In the genomic region with DNA sequence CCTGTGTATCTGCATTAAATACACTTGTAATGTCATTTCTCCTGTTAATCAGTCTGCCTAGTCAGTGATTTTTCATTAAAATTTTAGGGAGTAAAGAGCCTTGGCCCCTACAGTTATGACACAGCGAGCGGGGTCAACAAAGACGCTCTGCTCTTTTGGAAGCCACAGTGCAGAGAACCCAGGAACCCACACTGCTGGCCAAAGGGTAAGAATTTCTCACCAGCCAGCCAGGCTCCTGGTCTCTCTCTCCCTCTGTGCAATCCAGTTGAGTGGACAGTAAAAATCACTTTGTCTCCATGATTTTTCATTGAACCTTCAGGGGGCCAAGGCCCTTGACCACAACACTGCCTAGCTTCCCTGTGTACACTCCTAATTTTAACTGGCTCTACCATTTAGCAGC, we compare ENCODE assay signal across 17 cellular contexts. TPM values are rescaled to one million over a fixed set of nuclear protein-coding genes. Genes with fewer than 3 reads are reported as not detected.
DNase-seq lines count a peak whose midpoint lies in the region; ATAC-seq and TF ChIP-seq lines count a peak whose summit lies in the region.
"Had no signal": no experiment of that assay in that cellular context is flagged by ENCODE, and none has a peak within 500 bp of the region (broad histone marks: within the 10 kb centered on the region; RNA-seq: fewer than 3 reads in every experiment).

No MANE protein-coding gene starts in this region.

- no peak overlapping the region; the same call in 1 of the 2 replicates for H3K27ac ChIP-seq in GM23338 (ENCODE audit: low read depth)
- H3K27ac ChIP-seq: 22Rv1; A549; BLaER1 treated with 17β-estradiol and CSF1 and Interleukin-3, amounts not matched to agents 10 nM and 100 nM; C4-2B had no signal

- H3K4me1 Mint-ChIP-seq in GM23338 (peaks cover 33% of the 10 kb centered on the region), WTC11 (peaks cover 33% of the 10 kb centered on the region)
- H3K4me1 Mint-ChIP-seq: B cell had no signal

- H3K9me2 ChIP-seq in GM23338 (ENCODE audit: insufficient read depth) = no peaks in the 10 kb centered on the region

- H3K4me2 ChIP-seq in GM23338 = no peak overlapping the region
- H3K4me2 ChIP-seq: A549; BLaER1 treated with 17β-estradiol and CSF1 and Interleukin-3, amounts not matched to agents 10 nM and 100 nM had no signal

- DNase-seq in GM23338 (ENCODE audit: low spot score) (no peak), WTC11 (ENCODE audit: low spot score) (no peak), left lobe of liver (ENCODE audit: low spot score) (no peak), KBM-7 (no peak), NCI-H2029 treated with DMSO at 0.1 percent for 48 hours (lab: John Stamatoyannopoulos, UW) (no peak)
- DNase-seq: AML-193; Caco-2; Calu3; CD4-positive, alpha-beta T cell; CD8-positive, alpha-beta T cell; DMS79 treated with DMSO at 0.1 percent for 48 hours; GF-D8 had no signal

- H3K4me3 Mint-ChIP-seq in GM23338 = no peak overlapping the region
- H3K4me3 Mint-ChIP-seq in WTC11 = no peak overlapping the region
- H3K4me3 Mint-ChIP-seq: B cell; CD4-positive, alpha-beta T cell; CD8-positive, alpha-beta T cell had no signal

- CTCF ChIA-PET in WTC11 (lab: Charles Lee) = no interaction called here

- H3F3A ChIP-seq in GM23338 (replicated peaks; ENCODE audit: low read depth) = no peaks in the 10 kb centered on the region

- peaks cover 2% of the 10 kb centered on the region; the same call in 1 of the 2 replicates for H4K20me1 ChIP-seq in GM23338 (replicated peaks; ENCODE audit: insufficient read depth)
- H4K20me1 ChIP-seq: BLaER1 treated with 17β-estradiol and CSF1 and Interleukin-3, amounts not matched to agents 10 nM and 100 nM had no signal

- POLR2A ChIA-PET in WTC11 (lab: Charles Lee) = no interaction called here

- 0 out of 2 replicates have a peak, but pooled peaks cover 6% of the 10 kb centered on the region for H3K4me1 ChIP-seq in GM23338 (ENCODE audit: insufficient read depth)
- H3K4me1 ChIP-seq: A549, Caco-2 had no signal

- peaks cover 100% of the 10 kb centered on the region for H3K79me2 ChIP-seq in GM23338 (replicated peaks; ENCODE audit: insufficient read depth)

- no peaks in the 10 kb centered on the region for H3K27me3 ChIP-seq in GM23338 (ENCODE audit: insufficient read depth)
- H3K27me3 ChIP-seq: BLaER1 treated with 17β-estradiol and CSF1 and Interleukin-3, amounts not matched to agents 10 nM and 100 nM had no signal

- H3K9me3 Mint-ChIP-seq in GM23338 (no peaks in the 10 kb centered on the region), WTC11 (no peaks in the 10 kb centered on the region)
- H3K9me3 Mint-ChIP-seq: CD4-positive, alpha-beta T cell; CD8-positive, alpha-beta T cell had no signal

- H3K27me3 Mint-ChIP-seq in GM23338 (ENCODE audit: insufficient read depth, low read depth, poor library complexity) (peaks cover 3% of the 10 kb centered on the region), WTC11 (ENCODE audit: low read depth) (no peaks in the 10 kb centered on the region)
- H3K27me3 Mint-ChIP-seq: B cell; CD4-positive, alpha-beta T cell had no signal

- no peak overlapping the region for H3K4me3 ChIP-seq in GM23338
- H3K4me3 ChIP-seq: A549; BLaER1 treated with 17β-estradiol and CSF1 and Interleukin-3, amounts not matched to agents 10 nM and 100 nM had no signal

- no peak overlapping the region for H2AFZ ChIP-seq in GM23338

- in situ Hi-C loops in KBM-7 (cut with MboI; ENCODE audit: low pct_unique_long_range_greater_than_20kb, low sequenced_read_pairs) = no loop called here

- H3K27ac Mint-ChIP-seq in GM23338 (peak overlapping the region; percentile 1; the same call in 1 of the 2 replicates), WTC11 (peak overlapping the region; percentile 85)
- H3K27ac Mint-ChIP-seq: B cell; CD4-positive, alpha-beta T cell; CD8-positive, alpha-beta T cell had no signal

- no peak for TF ChIP-seq CTCF in GM23338 (conservative IDR thresholded peaks at IDR 0.05; ENCODE audit: low read depth in 2 of 2)
- no peak for TF ChIP-seq CTCF in WTC11 (IDR thresholded peaks at IDR 0.05)

- peaks cover 41% of the 10 kb centered on the region for H3K36me3 Mint-ChIP-seq in GM23338 (ENCODE audit: low read depth)
- peaks cover 4% of the 10 kb centered on the region for H3K36me3 Mint-ChIP-seq in WTC11
- H3K36me3 Mint-ChIP-seq: CD8-positive, alpha-beta T cell had no signal

- ATAC-seq in GM23338 = no peak
- ATAC-seq in WTC11 = no peak
- ATAC-seq in left lobe of liver = peak; percentile 59
- ATAC-seq: A549; CD8-positive, alpha-beta T cell had no signal

- no peaks in the 10 kb centered on the region for H3K36me3 ChIP-seq in GM23338 (ENCODE audit: insufficient read depth)
- H3K36me3 ChIP-seq: BLaER1 treated with 17β-estradiol and CSF1 and Interleukin-3, amounts not matched to agents 10 nM and 100 nM had no signal

TF ChIP-seq in GM23338, 12 proteins besides CTCF, POLR2A, EP300 and RAD21 (continues in another document):
- no peak for TF ChIP-seq NANOG (IDR thresholded peaks at IDR 0.05; ENCODE audit: borderline replicate concordance)
- no peak for TF ChIP-seq CREB1 (CRISPR knock-in tag; IDR thresholded peaks at IDR 0.05; ENCODE audit: low read depth)
- TF ChIP-seq JUNB (IDR thresholded peaks at IDR 0.05; ENCODE audit: unreplicated experiment) = no peak

TF ChIP-seq in WTC11, 78 proteins besides CTCF, POLR2A, EP300 and RAD21:
- TF ChIP-seq NR1H2 (CRISPR knock-in tag; IDR thresholded peaks at IDR 0.05) (no peak), ETV6 (CRISPR knock-in tag; IDR thresholded peaks at IDR 0.05) (no peak)

RNA-seq across cellular contexts. Expression of gene NLGN4X, which starts 52.8 kb away (rescaled TPM):
- 86.5 and 86.8 TPM in 2 replicates for total RNA-seq in GM23338 (2014; rRNA removed; shearing (Covaris generic))
- 35.2 and 36.0 TPM in 2 replicates for polyA plus RNA-seq in GM23338 (2016; fragmentation: Nextera tagmentation; extraction: Ambion mirVana)
- total RNA-seq in WTC11 (2021) = 53.8 to 66.9 TPM (median 63.3 TPM) in 3 replicates
- total RNA-seq in left lobe of liver = 1.5 TPM
- total RNA-seq: Caco-2; Calu3; CD8-positive, alpha-beta T cell had no signal

Comparison
In these comparisons a context has a peak if more than half of its experiments do, and no peak if none do; other contexts are left out.
1. RNA of gene NLGN4X, which starts 52.8 kb away (total RNA-seq): 86.5 to 86.8 TPM in GM23338 and 53.8 to 66.9 TPM in WTC11; 1.5 TPM in left lobe of liver (single experiment); every median in the first group is over 10 times any median in the second.